In genomic region chr14:64194404-64194803, GRCh38 we compare ENCODE assay signal across 1 cellular context.
TF ChIP-seq lines count a peak whose summit lies in the region.

No MANE protein-coding gene starts in this region.

TF ChIP-seq in WTC11, 78 proteins besides CTCF, POLR2A, EP300 and RAD21 (continued from another document):
- TF ChIP-seq ZNF425 (CRISPR knock-in tag; conservative IDR thresholded peaks at IDR 0.05) (no peak), CBFB (CRISPR knock-in tag; IDR thresholded peaks at IDR 0.05; ENCODE audit: low read depth) (no peak), E2F5 (CRISPR knock-in tag; IDR thresholded peaks at IDR 0.05) (no peak), SOX15 (CRISPR knock-in tag; IDR thresholded peaks at IDR 0.05) (no peak), NFYB (CRISPR knock-in tag; conservative IDR thresholded peaks at IDR 0.05; ENCODE audit: low read depth) (no peak), GRHL2 (CRISPR knock-in tag; IDR thresholded peaks at IDR 0.05; ENCODE audit: insufficient replicate concordance, severe bottlenecking) (no peak), ZNF219 (CRISPR knock-in tag; IDR thresholded peaks at IDR 0.05; ENCODE audit: borderline replicate concordance) (no peak)
